In the genomic region with DNA sequence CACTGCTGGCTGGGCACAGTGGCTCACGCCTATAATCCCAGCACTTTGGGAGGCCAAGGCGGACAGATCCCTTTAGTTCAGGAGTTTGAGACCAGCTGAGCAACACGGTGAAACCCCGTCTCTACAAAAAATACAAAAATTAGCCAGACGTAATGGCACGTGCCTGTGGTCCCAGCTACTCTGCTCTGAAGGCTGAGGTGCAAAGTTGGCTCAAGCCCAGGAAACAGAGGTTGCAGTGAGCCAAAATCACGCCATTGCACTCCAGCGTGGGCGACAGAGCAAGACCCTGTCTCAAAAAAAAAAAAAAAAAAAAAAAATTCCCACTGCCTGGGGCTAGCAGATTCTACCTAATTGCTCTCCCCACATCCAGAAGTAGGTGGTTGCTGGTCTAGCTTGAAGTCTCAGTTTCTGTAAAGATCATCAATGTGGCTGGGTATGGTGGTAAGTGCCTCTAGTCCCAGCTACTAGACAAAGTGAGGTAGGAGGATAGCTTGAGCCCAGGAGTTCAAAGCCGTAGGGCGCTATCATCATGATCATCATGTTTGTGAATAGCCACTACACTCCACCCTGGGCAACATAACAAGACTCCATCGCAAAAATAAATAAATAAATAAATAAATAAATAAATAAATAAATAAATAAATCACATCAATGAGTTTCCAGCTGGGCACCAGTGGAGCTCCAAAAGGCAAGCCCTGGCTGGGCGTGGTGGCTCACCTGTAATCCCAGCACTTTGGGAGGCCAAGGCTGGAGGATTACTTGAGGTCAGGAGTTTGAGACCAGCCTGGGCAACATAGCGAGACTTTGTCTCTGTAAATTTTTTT, we compare ENCODE assay signal across 2 cellular contexts.
TF ChIP-seq lines count a peak whose summit lies in the region.

No MANE protein-coding gene starts in this region.

TF ChIP-seq in HCT116, 20 proteins besides CTCF, POLR2A, EP300 and RAD21:
- no peak for TF ChIP-seq CBX3 (IDR thresholded peaks at IDR 0.05; ENCODE audit: low read depth)
- TF ChIP-seq SIN3A (IDR thresholded peaks at IDR 0.05; ENCODE audit: low read depth), result no peak
- no peak for TF ChIP-seq FOSL1 (IDR thresholded peaks at IDR 0.05; ENCODE audit: low read depth)
- TF ChIP-seq SP1 (IDR thresholded peaks at IDR 0.05; ENCODE audit: low read depth), result no peak
- no peak for TF ChIP-seq ZFX (IDR thresholded peaks at IDR 0.05)
- no peak for TF ChIP-seq EZH2 (IDR thresholded peaks at IDR 0.05)
- TF ChIP-seq, protein P1, sequence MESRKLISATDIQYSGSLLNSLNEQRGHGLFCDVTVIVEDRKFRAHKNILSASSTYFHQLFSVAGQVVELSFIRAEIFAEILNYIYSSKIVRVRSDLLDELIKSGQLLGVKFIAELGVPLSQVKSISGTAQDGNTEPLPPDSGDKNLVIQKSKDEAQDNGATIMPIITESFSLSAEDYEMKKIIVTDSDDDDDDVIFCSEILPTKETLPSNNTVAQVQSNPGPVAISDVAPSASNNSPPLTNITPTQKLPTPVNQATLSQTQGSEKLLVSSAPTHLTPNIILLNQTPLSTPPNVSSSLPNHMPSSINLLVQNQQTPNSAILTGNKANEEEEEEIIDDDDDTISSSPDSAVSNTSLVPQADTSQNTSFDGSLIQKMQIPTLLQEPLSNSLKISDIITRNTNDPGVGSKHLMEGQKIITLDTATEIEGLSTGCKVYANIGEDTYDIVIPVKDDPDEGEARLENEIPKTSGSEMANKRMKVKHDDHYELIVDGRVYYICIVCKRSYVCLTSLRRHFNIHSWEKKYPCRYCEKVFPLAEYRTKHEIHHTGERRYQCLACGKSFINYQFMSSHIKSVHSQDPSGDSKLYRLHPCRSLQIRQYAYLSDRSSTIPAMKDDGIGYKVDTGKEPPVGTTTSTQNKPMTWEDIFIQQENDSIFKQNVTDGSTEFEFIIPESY (IDR thresholded peaks at IDR 0.05; ENCODE audit: extremely low read depth, insufficient replicate concordance, low read length), result no peak
- TF ChIP-seq, protein P2, sequence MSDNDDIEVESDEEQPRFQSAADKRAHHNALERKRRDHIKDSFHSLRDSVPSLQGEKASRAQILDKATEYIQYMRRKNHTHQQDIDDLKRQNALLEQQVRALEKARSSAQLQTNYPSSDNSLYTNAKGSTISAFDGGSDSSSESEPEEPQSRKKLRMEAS (IDR thresholded peaks at IDR 0.05), result no peak
- no peak for TF ChIP-seq TCF7L2 (IDR thresholded peaks at IDR 0.05; ENCODE audit: borderline replicate concordance, extremely low read depth, insufficient read depth, insufficient read length)

TF ChIP-seq in GM12878, 131 proteins besides CTCF, POLR2A, EP300 and RAD21:
- TF ChIP-seq ETV6 (conservative IDR thresholded peaks at IDR 0.05 in 1 of 2, IDR thresholded peaks at IDR 0.05 in 1 of 2; ENCODE audit: borderline replicate concordance in 1 of 2, low read depth in 1 of 2) (no peak), BHLHE40 (IDR thresholded peaks at IDR 0.05; ENCODE audit: borderline replicate concordance in 1 of 2, low read depth in 2 of 2, low read length in 1 of 2) (peak; percentile 21 to 80; a peak in 2 of 4 replicates), CHD4 (IDR thresholded peaks at IDR 0.05) (no peak), EZH2 (IDR thresholded peaks at IDR 0.05; ENCODE audit: borderline replicate concordance, control insufficient read depth, low read depth, low read length) (no peak)
- TF ChIP-seq, protein P3, sequence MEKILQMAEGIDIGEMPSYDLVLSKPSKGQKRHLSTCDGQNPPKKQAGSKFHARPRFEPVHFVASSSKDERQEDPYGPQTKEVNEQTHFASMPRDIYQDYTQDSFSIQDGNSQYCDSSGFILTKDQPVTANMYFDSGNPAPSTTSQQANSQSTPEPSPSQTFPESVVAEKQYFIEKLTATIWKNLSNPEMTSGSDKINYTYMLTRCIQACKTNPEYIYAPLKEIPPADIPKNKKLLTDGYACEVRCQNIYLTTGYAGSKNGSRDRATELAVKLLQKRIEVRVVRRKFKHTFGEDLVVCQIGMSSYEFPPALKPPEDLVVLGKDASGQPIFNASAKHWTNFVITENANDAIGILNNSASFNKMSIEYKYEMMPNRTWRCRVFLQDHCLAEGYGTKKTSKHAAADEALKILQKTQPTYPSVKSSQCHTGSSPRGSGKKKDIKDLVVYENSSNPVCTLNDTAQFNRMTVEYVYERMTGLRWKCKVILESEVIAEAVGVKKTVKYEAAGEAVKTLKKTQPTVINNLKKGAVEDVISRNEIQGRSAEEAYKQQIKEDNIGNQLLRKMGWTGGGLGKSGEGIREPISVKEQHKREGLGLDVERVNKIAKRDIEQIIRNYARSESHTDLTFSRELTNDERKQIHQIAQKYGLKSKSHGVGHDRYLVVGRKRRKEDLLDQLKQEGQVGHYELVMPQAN (conservative IDR thresholded peaks at IDR 0.05), result no peak
- TF ChIP-seq, protein P4, sequence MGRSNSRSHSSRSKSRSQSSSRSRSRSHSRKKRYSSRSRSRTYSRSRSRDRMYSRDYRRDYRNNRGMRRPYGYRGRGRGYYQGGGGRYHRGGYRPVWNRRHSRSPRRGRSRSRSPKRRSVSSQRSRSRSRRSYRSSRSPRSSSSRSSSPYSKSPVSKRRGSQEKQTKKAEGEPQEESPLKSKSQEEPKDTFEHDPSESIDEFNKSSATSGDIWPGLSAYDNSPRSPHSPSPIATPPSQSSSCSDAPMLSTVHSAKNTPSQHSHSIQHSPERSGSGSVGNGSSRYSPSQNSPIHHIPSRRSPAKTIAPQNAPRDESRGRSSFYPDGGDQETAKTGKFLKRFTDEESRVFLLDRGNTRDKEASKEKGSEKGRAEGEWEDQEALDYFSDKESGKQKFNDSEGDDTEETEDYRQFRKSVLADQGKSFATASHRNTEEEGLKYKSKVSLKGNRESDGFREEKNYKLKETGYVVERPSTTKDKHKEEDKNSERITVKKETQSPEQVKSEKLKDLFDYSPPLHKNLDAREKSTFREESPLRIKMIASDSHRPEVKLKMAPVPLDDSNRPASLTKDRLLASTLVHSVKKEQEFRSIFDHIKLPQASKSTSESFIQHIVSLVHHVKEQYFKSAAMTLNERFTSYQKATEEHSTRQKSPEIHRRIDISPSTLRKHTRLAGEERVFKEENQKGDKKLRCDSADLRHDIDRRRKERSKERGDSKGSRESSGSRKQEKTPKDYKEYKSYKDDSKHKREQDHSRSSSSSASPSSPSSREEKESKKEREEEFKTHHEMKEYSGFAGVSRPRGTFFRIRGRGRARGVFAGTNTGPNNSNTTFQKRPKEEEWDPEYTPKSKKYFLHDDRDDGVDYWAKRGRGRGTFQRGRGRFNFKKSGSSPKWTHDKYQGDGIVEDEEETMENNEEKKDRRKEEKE (IDR thresholded peaks at IDR 0.05), result no peak
